ENCODE assay signal across 15 cellular contexts in genomic region chr6:125794342-125795137, GRCh38. TPM values are rescaled to one million over a fixed set of nuclear protein-coding genes. Genes with fewer than 3 reads are reported as not detected.
DNase-seq lines count a peak whose midpoint lies in the region; ATAC-seq and TF ChIP-seq lines count a peak whose summit lies in the region.
"Had no signal": no experiment of that assay in that cellular context is flagged by ENCODE, and none has a peak within 500 bp of the region (broad histone marks: within the 10 kb centered on the region; RNA-seq: fewer than 3 reads in every experiment).

No MANE protein-coding gene starts in this region.

- H3K18ac ChIP-seq in IMR-90 (ENCODE audit: low read depth, low read length): no peak overlapping the region

- WGBS in IMR-90 (ENCODE audit: extremely low coverage in 2 of 2, insufficient read length in 1 of 2), 2 experiments: no CpG with 5 or more reads among the region's 5 CpGs

- no peak overlapping the region; the same call in 1 of the 2 replicates for H2BK20ac ChIP-seq in IMR-90 (ENCODE audit: low read depth, low read length)

- H4K5ac ChIP-seq in IMR-90 (ENCODE audit: low read depth, low read length): no peak overlapping the region

- H3K9ac ChIP-seq in IMR-90 (ENCODE audit: low read depth, low read length): no peak overlapping the region
- H3K9ac ChIP-seq: BLaER1 had no signal

- no peak overlapping the region for H2AK5ac ChIP-seq in IMR-90 (ENCODE audit: low read depth, low read length)

- H4K91ac ChIP-seq in IMR-90 (ENCODE audit: insufficient read depth, low read depth, low read length): no peak overlapping the region

- POLR2A ChIA-PET in IMR-90 (lab: Charles Lee; ENCODE audit: unreplicated experiment): no interaction called here

- no peak overlapping the region for H3K14ac ChIP-seq in IMR-90 (replicated peaks; ENCODE audit: low read depth, low read length)

- no peak overlapping the region for H2BK15ac ChIP-seq in IMR-90 (ENCODE audit: low read depth, low read length)

- H3K4ac ChIP-seq in IMR-90 (ENCODE audit: low read depth, low read length): no peak overlapping the region

- DNase-seq in AG10803 (ENCODE audit: low read depth): peak; percentile 53
- peak; percentile 55 for DNase-seq in IMR-90
- peak; percentile 57 for DNase-seq in fibroblast of pulmonary artery (ENCODE audit: low read depth)
- DNase-seq in NCI-H1092 (lab: John Stamatoyannopoulos, UW): no peak
- no peak for DNase-seq in hepatic stellate cell (ENCODE audit: low spot score)
- no peak for DNase-seq in activated gamma-delta T cell (lab: John Stamatoyannopoulos, UW)
- DNase-seq: mucosa of descending colon, NCI-H2029, NCI-H748 treated with DMSO at 0.1 percent for 48 hours, SHP77 had no signal

- H3K4me2 ChIP-seq in IMR-90 (ENCODE audit: low read depth, low read length): peak overlapping the region; percentile 6; the same call in 1 of the 2 replicates
- H3K4me2 ChIP-seq: BLaER1 had no signal

- peaks cover 10% of the 10 kb centered on the region for H3K4me1 ChIP-seq in IMR-90 (ENCODE audit: control insufficient read depth, insufficient read depth, low read length)

- peaks cover 6% of the 10 kb centered on the region; the same call in 1 of the 2 replicates for H3K9me1 ChIP-seq in IMR-90 (ENCODE audit: insufficient read depth, low read length)

- peak overlapping the region; percentile 19 for H2BK5ac ChIP-seq in IMR-90 (ENCODE audit: low read depth, low read length, poor library complexity, severe bottlenecking)

- intact Hi-C loops in IMR-90 (cut with micrococcal nuclease): loop anchor here (5.0 kb wide), 1 partner anchor 63 kb away; no protein-coding TSS in a partner anchor

- peaks cover 12 to 36% of the 10 kb centered on the region in 2 experiments for H3K79me1 ChIP-seq in IMR-90 (ENCODE audit: low read depth in 1 of 2, low read length in 2 of 2)

- TF ChIP-seq RAD21 in IMR-90 (IDR thresholded peaks at IDR 0.05; ENCODE audit: low read length): no peak

- no peaks in the 10 kb centered on the region for H4K20me1 ChIP-seq in IMR-90 (ENCODE audit: insufficient read depth, low read length)

- dilution Hi-C loops in IMR-90 (cut with HindIII; ENCODE audit: low sequenced_read_pairs, unreplicated experiment): no loop called here

- no peak overlapping the region for H2AFZ ChIP-seq in IMR-90 (replicated peaks; ENCODE audit: low read length, poor library complexity)

- no peaks in the 10 kb centered on the region for H3K9me3 ChIP-seq in IMR-90 (ENCODE audit: control insufficient read depth, insufficient read depth, low read length)
- H3K9me3 ChIP-seq: BLaER1, mucosa of descending colon had no signal

- H4K8ac ChIP-seq in IMR-90 (ENCODE audit: low read depth in 2 of 2, low read length in 2 of 2): no peak overlapping the region

- no peak overlapping the region for H3K56ac ChIP-seq in IMR-90 (ENCODE audit: extremely low read depth, insufficient read depth, low read length)

- TF ChIP-seq POLR2A in IMR-90 (IDR thresholded peaks at IDR 0.05; ENCODE audit: low read depth, low read length): no peak

- H2BK120ac ChIP-seq in IMR-90 (ENCODE audit: low read depth, low read length): no peak overlapping the region

- H3K23ac ChIP-seq in IMR-90 (ENCODE audit: low read depth, low read length): no peak overlapping the region

- TF ChIP-seq CTCF in AG10803 (conservative IDR thresholded peaks at IDR 0.05; ENCODE audit: low read length) (no peak), IMR-90 (conservative IDR thresholded peaks at IDR 0.05; ENCODE audit: low read depth, low read length) (no peak), fibroblast of pulmonary artery (IDR thresholded peaks at IDR 0.05; ENCODE audit: low read length, missing control alignments) (no peak)

- H3K4me3 ChIP-seq in AG10803 (ENCODE audit: low read length) (no peak overlapping the region), IMR-90 (ENCODE audit: insufficient read depth, low read depth, low read length) (no peak overlapping the region), fibroblast of pulmonary artery (replicated peaks; ENCODE audit: low read depth, low read length) (peak overlapping the region; percentile 85)
- H3K4me3 ChIP-seq: BLaER1, cardiac muscle cell, mucosa of descending colon had no signal

- CTCF ChIA-PET in IMR-90 (lab: Yijun Ruan, JAX): interaction anchor here (1.0 to 1.7 kb wide), 3 partner anchors 13 to 485 kb away, joined by 3 to 4 read pairs (median 4); no protein-coding TSS in a partner anchor

- BruUV-seq in IMR-90 (replicated peaks; lab: Mats Ljungman, UMichigan): no TSS peak

- H3K36me3 ChIP-seq in IMR-90 (ENCODE audit: control insufficient read depth, insufficient read depth, low read length): no peaks in the 10 kb centered on the region
- H3K36me3 ChIP-seq: BLaER1, cardiac muscle cell had no signal

- ATAC-seq in IMR-90 (ENCODE audit: low read depth) (no peak), GM21526 (IDR thresholded peaks at IDR 0.05; ENCODE audit: low FRiP score, unreplicated experiment) (no peak)
- ATAC-seq: mucosa of descending colon had no signal

- no peak overlapping the region for H3K27ac ChIP-seq in IMR-90 (ENCODE audit: insufficient read depth, low read length)
- peak overlapping the region; percentile 15 for H3K27ac ChIP-seq in angular gyrus (ENCODE audit: low read depth, low read length)
- H3K27ac ChIP-seq: BLaER1, cardiac muscle cell had no signal

- no peak overlapping the region for H2AK9ac ChIP-seq in IMR-90 (replicated peaks; ENCODE audit: low read depth, low read length, poor library complexity)

- H3K27me3 ChIP-seq in IMR-90 (ENCODE audit: control insufficient read depth, insufficient read depth, low read length): no peaks in the 10 kb centered on the region
- H3K27me3 ChIP-seq: BLaER1, cardiac muscle cell had no signal

- in situ Hi-C loops in IMR-90 (cut with MboI; ENCODE audit: low sequenced_read_pairs): no loop called here

TF ChIP-seq in IMR-90, 13 proteins besides CTCF, POLR2A, EP300 and RAD21:
- TF ChIP-seq CEBPB (IDR thresholded peaks at IDR 0.05; ENCODE audit: low read depth, low read length): peak; percentile 93
- no peak for TF ChIP-seq MXI1 (IDR thresholded peaks at IDR 0.05; ENCODE audit: borderline replicate concordance, low read depth, low read length)
- TF ChIP-seq FOS (IDR thresholded peaks at IDR 0.05; ENCODE audit: low read depth, low read length): peak; percentile 35; the same call in 1 of the 2 replicates

RNA-seq across cellular contexts. Expression of gene NCOA7, which starts 3.8 kb away (rescaled TPM):
- 12.9 and 17.2 TPM in 2 replicates for total RNA-seq in IMR-90 (2012; rRNA removed)
- polyA plus RNA-seq in IMR-90 (2012; rRNA removed): 8.8 and 12.6 TPM in 2 replicates
- polyA plus RNA-seq in IMR-90 (2012; cell fraction: cytosol; rRNA removed): 6.8 and 9.2 TPM in 2 replicates
- polyA plus RNA-seq in IMR-90 (2012; cell fraction: nucleus; rRNA removed; ENCODE audit: low replicate concordance): 13.3 and 41.5 TPM in 2 replicates

RNA-seq across cellular contexts. Expression of gene HEY2, which starts 45.1 kb away (rescaled TPM):
- total RNA-seq in IMR-90 (2012; rRNA removed): not detected in 2 replicates
- polyA plus RNA-seq in IMR-90 (2012; rRNA removed): not detected in 2 replicates
- polyA plus RNA-seq in IMR-90 (2012; cell fraction: cytosol; rRNA removed): not detected in 2 replicates
- 0.03 and 0.05 TPM in 2 replicates for polyA plus RNA-seq in IMR-90 (2012; cell fraction: nucleus; rRNA removed; ENCODE audit: low replicate concordance)
- total RNA-seq: G401 had no signal

Comparison
In these comparisons a context has a peak if more than half of its experiments do, and no peak if none do; other contexts are left out.
1. DNase-seq: peak in AG10803 (single experiment), IMR-90 (single experiment) and fibroblast of pulmonary artery (single experiment); none in NCI-H1092 (single experiment), hepatic stellate cell (single experiment) and activated gamma-delta T cell (single experiment).